18 cellular contexts compared by ENCODE assay signal in the genomic region with DNA sequence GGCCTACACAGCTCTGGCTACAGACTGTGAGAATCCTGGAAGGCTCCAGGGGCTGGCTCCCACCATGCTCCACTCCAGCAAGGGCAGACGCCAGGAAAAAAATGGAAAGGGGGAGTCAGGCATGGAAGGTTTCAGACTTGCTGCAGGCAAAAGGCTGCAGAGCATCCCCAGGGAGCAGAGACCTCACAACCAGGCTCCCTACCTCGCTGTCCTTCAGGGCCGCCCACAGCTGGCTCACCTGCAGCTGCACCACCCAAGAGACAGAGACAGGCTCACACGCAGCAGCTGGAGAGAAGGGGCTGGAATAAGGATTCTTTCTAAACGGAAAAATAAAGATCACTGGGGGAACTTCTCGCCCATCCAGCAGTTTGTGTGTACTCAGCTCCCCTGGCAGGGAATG. TPM values are rescaled to one million over a fixed set of nuclear protein-coding genes. Genes with fewer than 3 reads are reported as not detected.
A peak's percentile ranks its signal among the peaks of the same experiment; 100 is the strongest.
DNase-seq lines count a peak whose midpoint lies in the region; ATAC-seq and TF ChIP-seq lines count a peak whose summit lies in the region.
"Had no signal": no experiment of that assay in that cellular context is flagged by ENCODE, and none has a peak within 500 bp of the region (broad histone marks: within the 10 kb centered on the region; RNA-seq: fewer than 3 reads in every experiment).

No MANE protein-coding gene starts in this region.

- DNase-seq in WTC11 (ENCODE audit: low spot score): no peak
- DNase-seq in sigmoid colon: no peak
- DNase-seq in GM20000 (ENCODE audit: low spot score): no peak
- no peak for DNase-seq in islet precursor cell
- DNase-seq in HT-29 (ENCODE audit: low spot score): no peak
- DNase-seq in glomerular visceral epithelial cell (ENCODE audit: extremely low spot score): no peak
- DNase-seq: activated CD4-positive, alpha-beta T cell treated with anti-CD3 and anti-CD28 coated beads for 4 hours; EL; NCI-H1092 treated with DMSO at 0.1 percent for 48 hours; stimulated activated CD4-positive, alpha-beta T cell treated with anti-CD3 and anti-CD28 coated beads, Interleukin-4, amount 100 ng/mL, for 24 hours; stimulated activated naive CD4-positive, alpha-beta T cell; T-helper 2 cell had no signal

- WGBS in sigmoid colon, 2 donors: 72 to 87% methylated on average over 6 of the region's 6 CpGs

- H3K36me3 ChIP-seq in sigmoid colon: no peaks in the 10 kb centered on the region

- no peaks in the 10 kb centered on the region for H3K9me3 ChIP-seq in sigmoid colon

- intact Hi-C loops in sigmoid colon (cut with DNase I): no loop called here

- peaks cover 0 to 48% (median 43%) of the 10 kb centered on the region in 4 donors for H3K4me1 ChIP-seq in sigmoid colon

- H3K27me3 Mint-ChIP-seq in WTC11 (ENCODE audit: low read depth): no peaks in the 10 kb centered on the region
- H3K27me3 Mint-ChIP-seq: dendritic cell treated with granulocyte-macrophage colony-stimulating factor and Interleukin-4, amounts not matched to agents 40 ng/mL and 50 ng/mL, for 4 days had no signal

- peak overlapping the region; percentile 45 to 78 (median 68) for H3K27ac ChIP-seq in sigmoid colon
- H3K27ac ChIP-seq: BLaER1 had no signal

- POLR2A ChIA-PET in WTC11 (lab: Charles Lee): no interaction called here

- H3K36me3 Mint-ChIP-seq in WTC11: no peaks in the 10 kb centered on the region

- no peak for TF ChIP-seq POLR2A in sigmoid colon (IDR thresholded peaks at IDR 0.05)

- TF ChIP-seq EP300 in sigmoid colon (IDR thresholded peaks at IDR 0.05): no peak

- no peak for TF ChIP-seq CTCF in WTC11 (IDR thresholded peaks at IDR 0.05)
- no peak for TF ChIP-seq CTCF in sigmoid colon (IDR thresholded peaks at IDR 0.05)
- no peak for TF ChIP-seq CTCF in GM20000 (IDR thresholded peaks at IDR 0.05; ENCODE audit: extremely low read depth, missing control alignments)

- no peaks in the 10 kb centered on the region for H3K9me3 Mint-ChIP-seq in WTC11
- H3K9me3 Mint-ChIP-seq: dendritic cell treated with granulocyte-macrophage colony-stimulating factor and Interleukin-4, amounts not matched to agents 40 ng/mL and 50 ng/mL, for 4 days; neural crest cell had no signal

- H3K4me3 ChIP-seq in sigmoid colon: no peak overlapping the region
- H3K4me3 ChIP-seq: BLaER1 had no signal

- H3K4me1 Mint-ChIP-seq in WTC11: peaks cover 1% of the 10 kb centered on the region

- H3K27ac Mint-ChIP-seq in WTC11: no peak overlapping the region
- H3K27ac Mint-ChIP-seq: dendritic cell treated with granulocyte-macrophage colony-stimulating factor and Interleukin-4, amounts not matched to agents 40 ng/mL and 50 ng/mL, for 4 days had no signal

- H3K4me3 Mint-ChIP-seq in WTC11: no peak overlapping the region
- H3K4me3 Mint-ChIP-seq: dendritic cell treated with granulocyte-macrophage colony-stimulating factor and Interleukin-4, amounts not matched to agents 40 ng/mL and 50 ng/mL, for 4 days; neural crest cell had no signal

- H3K27me3 ChIP-seq in sigmoid colon: no peaks in the 10 kb centered on the region
- H3K27me3 ChIP-seq: BLaER1 had no signal

- CTCF ChIA-PET in WTC11 (lab: Charles Lee): interaction anchor here (0.7 kb wide), 1 partner anchor 698 kb away, joined by 3 read pairs; no protein-coding TSS in a partner anchor

- ATAC-seq in GM19023 (IDR thresholded peaks at IDR 0.05; ENCODE audit: unreplicated experiment) (peak; percentile 43), HG02763 (IDR thresholded peaks at IDR 0.05; ENCODE audit: unreplicated experiment) (peak; percentile 33), WTC11 (peak; percentile 48)
- ATAC-seq: HCT116 had no signal

TF ChIP-seq in WTC11, 78 proteins besides CTCF, POLR2A, EP300 and RAD21:
- TF ChIP-seq ETV6 (CRISPR knock-in tag; IDR thresholded peaks at IDR 0.05) (no peak), ATF1 (CRISPR knock-in tag; IDR thresholded peaks at IDR 0.05) (no peak), FOXK1 (CRISPR knock-in tag; IDR thresholded peaks at IDR 0.05) (no peak), PREB (CRISPR knock-in tag; IDR thresholded peaks at IDR 0.05; ENCODE audit: borderline replicate concordance) (no peak), PRRX2 (CRISPR knock-in tag; IDR thresholded peaks at IDR 0.05) (no peak), ZNF512 (CRISPR knock-in tag; IDR thresholded peaks at IDR 0.05; ENCODE audit: borderline replicate concordance) (no peak), ELF4 (CRISPR knock-in tag; IDR thresholded peaks at IDR 0.05; ENCODE audit: low read depth) (no peak), SP1 (CRISPR knock-in tag; conservative IDR thresholded peaks at IDR 0.05) (no peak), IRF2 (CRISPR knock-in tag; IDR thresholded peaks at IDR 0.05; ENCODE audit: borderline replicate concordance, low read depth) (no peak), ZNF263 (CRISPR knock-in tag; IDR thresholded peaks at IDR 0.05; ENCODE audit: low read depth) (no peak), ESRRA (CRISPR knock-in tag; IDR thresholded peaks at IDR 0.05; ENCODE audit: borderline replicate concordance) (no peak), ZNF138 (CRISPR knock-in tag; conservative IDR thresholded peaks at IDR 0.05) (no peak), JAZF1 (CRISPR knock-in tag; IDR thresholded peaks at IDR 0.05) (no peak)
- TF ChIP-seq, protein P1, sequence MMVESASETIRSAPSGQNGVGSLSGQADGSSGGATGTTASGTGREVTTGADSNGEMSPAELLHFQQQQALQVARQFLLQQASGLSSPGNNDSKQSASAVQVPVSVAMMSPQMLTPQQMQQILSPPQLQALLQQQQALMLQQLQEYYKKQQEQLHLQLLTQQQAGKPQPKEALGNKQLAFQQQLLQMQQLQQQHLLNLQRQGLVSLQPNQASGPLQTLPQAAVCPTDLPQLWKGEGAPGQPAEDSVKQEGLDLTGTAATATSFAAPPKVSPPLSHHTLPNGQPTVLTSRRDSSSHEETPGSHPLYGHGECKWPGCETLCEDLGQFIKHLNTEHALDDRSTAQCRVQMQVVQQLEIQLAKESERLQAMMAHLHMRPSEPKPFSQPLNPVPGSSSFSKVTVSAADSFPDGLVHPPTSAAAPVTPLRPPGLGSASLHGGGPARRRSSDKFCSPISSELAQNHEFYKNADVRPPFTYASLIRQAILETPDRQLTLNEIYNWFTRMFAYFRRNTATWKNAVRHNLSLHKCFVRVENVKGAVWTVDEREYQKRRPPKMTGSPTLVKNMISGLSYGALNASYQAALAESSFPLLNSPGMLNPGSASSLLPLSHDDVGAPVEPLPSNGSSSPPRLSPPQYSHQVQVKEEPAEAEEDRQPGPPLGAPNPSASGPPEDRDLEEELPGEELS (CRISPR knock-in tag; IDR thresholded peaks at IDR 0.05): no peak
- TF ChIP-seq, protein P2, sequence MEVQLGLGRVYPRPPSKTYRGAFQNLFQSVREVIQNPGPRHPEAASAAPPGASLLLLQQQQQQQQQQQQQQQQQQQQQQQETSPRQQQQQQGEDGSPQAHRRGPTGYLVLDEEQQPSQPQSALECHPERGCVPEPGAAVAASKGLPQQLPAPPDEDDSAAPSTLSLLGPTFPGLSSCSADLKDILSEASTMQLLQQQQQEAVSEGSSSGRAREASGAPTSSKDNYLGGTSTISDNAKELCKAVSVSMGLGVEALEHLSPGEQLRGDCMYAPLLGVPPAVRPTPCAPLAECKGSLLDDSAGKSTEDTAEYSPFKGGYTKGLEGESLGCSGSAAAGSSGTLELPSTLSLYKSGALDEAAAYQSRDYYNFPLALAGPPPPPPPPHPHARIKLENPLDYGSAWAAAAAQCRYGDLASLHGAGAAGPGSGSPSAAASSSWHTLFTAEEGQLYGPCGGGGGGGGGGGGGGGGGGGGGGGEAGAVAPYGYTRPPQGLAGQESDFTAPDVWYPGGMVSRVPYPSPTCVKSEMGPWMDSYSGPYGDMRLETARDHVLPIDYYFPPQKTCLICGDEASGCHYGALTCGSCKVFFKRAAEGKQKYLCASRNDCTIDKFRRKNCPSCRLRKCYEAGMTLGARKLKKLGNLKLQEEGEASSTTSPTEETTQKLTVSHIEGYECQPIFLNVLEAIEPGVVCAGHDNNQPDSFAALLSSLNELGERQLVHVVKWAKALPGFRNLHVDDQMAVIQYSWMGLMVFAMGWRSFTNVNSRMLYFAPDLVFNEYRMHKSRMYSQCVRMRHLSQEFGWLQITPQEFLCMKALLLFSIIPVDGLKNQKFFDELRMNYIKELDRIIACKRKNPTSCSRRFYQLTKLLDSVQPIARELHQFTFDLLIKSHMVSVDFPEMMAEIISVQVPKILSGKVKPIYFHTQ (CRISPR knock-in tag; IDR thresholded peaks at IDR 0.05): no peak
TF ChIP-seq in WTC11: peak in this region for 0.

RNA-seq across cellular contexts. Expression of gene BCL2, which starts 34.7 kb away (rescaled TPM):
- total RNA-seq in WTC11 (2021) (2.2 to 2.6 TPM (median 2.3 TPM) in 3 replicates), sigmoid colon (10 to 100 TPM; 11.3 to 25.7 (median 18.1) TPM)
- 1 to 10 TPM; 2.8 to 9.7 (median 3.6) TPM for polyA plus RNA-seq in sigmoid colon
- total RNA-seq in HT-29 (2014; rRNA removed; shearing (Covaris generic)): 0.05 and 0.36 TPM in 2 replicates
